Comparison of ENCODE assay signal across 25 cellular contexts in the genomic region with DNA sequence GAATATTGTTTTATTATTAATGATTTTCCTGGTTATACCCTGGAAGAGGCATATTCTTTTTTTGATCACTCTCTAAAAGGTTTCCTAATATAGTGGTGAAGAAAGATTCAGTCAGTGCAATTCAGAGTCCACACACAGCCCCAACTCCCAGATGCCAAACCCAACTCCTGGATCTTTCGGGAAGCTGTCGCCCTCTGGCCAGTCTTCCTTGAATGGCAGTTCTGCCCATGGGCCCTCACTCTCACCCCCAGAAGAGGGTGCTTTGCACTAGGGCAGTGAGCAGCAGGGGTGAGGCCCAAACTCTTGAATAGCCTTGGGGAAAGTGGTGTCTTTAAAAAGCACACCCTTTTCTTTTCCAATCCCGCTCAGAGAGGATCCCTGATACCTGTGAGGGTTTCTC. TPM values are rescaled to one million over a fixed set of nuclear protein-coding genes. Genes with fewer than 3 reads are reported as not detected.
A peak's percentile ranks its signal among the peaks of the same experiment; 100 is the strongest.
DNase-seq lines count a peak whose midpoint lies in the region; ATAC-seq and TF ChIP-seq lines count a peak whose summit lies in the region.
"Had no signal": no experiment of that assay in that cellular context is flagged by ENCODE, and none has a peak within 500 bp of the region (broad histone marks: within the 10 kb centered on the region; RNA-seq: fewer than 3 reads in every experiment).

No MANE protein-coding gene starts in this region.

- no peak overlapping the region for H3K27ac Mint-ChIP-seq in MCF 10A (ENCODE audit: low read depth, unreplicated experiment)
- H3K27ac Mint-ChIP-seq: CD4-positive, CD25-positive, alpha-beta regulatory T cell; stimulated activated effector memory CD8-positive, alpha-beta T cell treated with anti-CD3 and anti-CD28 coated beads, Interleukin-12 subunit alpha, Interleukin-12 subunit beta, amount 100 ng/mL, for 72 hours had no signal

- H3K4me2 ChIP-seq in mammary epithelial cell (ENCODE audit: insufficient read depth, low read depth, low read length), result no peak overlapping the region
- H3K4me2 ChIP-seq in PC-9, result no peak overlapping the region

- intact Hi-C loops in MCF 10A (cut with micrococcal nuclease), result no loop called here
- intact Hi-C loops in mammary epithelial cell (cut with micrococcal nuclease), result loop anchor here (5.0 kb wide), 1 partner anchor 39 kb away; no protein-coding TSS in a partner anchor
- intact Hi-C loops in PC-9 (cut with micrococcal nuclease; ENCODE audit: unreplicated experiment), result no loop called here
- intact Hi-C loops in esophagus squamous epithelium (cut with DNase I), result no loop called here
- intact Hi-C loops in sciatic nerve (cut with DNase I), result no loop called here

- in situ Hi-C loops in mammary epithelial cell (cut with MboI; ENCODE audit: low sequenced_read_pairs in 2 of 2), result no loop called here

- no peak overlapping the region for H3K4me3 ChIP-seq in mammary epithelial cell (replicated peaks in 1 of 3; ENCODE audit: insufficient read depth in 1 of 3, low read depth in 2 of 3, low read length in 3 of 3)
- no peak overlapping the region for H3K4me3 ChIP-seq in PC-9
- no peak overlapping the region for H3K4me3 ChIP-seq in esophagus squamous epithelium
- H3K4me3 ChIP-seq: GM23248, left ventricle myocardium inferior, right atrium auricular region, tibial artery had no signal

- H3K36me3 Mint-ChIP-seq in MCF 10A (ENCODE audit: insufficient read depth, unreplicated experiment), result no peaks in the 10 kb centered on the region
- H3K36me3 Mint-ChIP-seq: CD4-positive, CD25-positive, alpha-beta regulatory T cell; stimulated activated effector memory CD8-positive, alpha-beta T cell treated with anti-CD3 and anti-CD28 coated beads, Interleukin-12 subunit alpha, Interleukin-12 subunit beta, amount 100 ng/mL, for 72 hours had no signal

- H3K79me2 ChIP-seq in mammary epithelial cell (ENCODE audit: insufficient read depth, low read length) (no peaks in the 10 kb centered on the region), PC-9 (ENCODE audit: low read depth) (no peaks in the 10 kb centered on the region)

- no peaks in the 10 kb centered on the region for H3K27me3 ChIP-seq in mammary epithelial cell (ENCODE audit: insufficient read depth, low read length)
- H3K27me3 ChIP-seq in PC-9 (ENCODE audit: insufficient read depth, low read depth), result no peaks in the 10 kb centered on the region
- no peaks in the 10 kb centered on the region for H3K27me3 ChIP-seq in esophagus squamous epithelium
- H3K27me3 ChIP-seq: right atrium auricular region had no signal

- H4K20me1 ChIP-seq in mammary epithelial cell (ENCODE audit: insufficient read depth, low read length) (no peaks in the 10 kb centered on the region), PC-9 (ENCODE audit: insufficient read depth) (no peaks in the 10 kb centered on the region)

- no peak for TF ChIP-seq POLR2A in esophagus squamous epithelium (IDR thresholded peaks at IDR 0.05)

- dilution Hi-C loops in mammary epithelial cell (cut with HindIII; ENCODE audit: low sequenced_read_pairs), result no loop called here

- CTCF ChIA-PET in MCF 10A (lab: Yijun Ruan, JAX), result no interaction called here
- CTCF ChIA-PET in mammary epithelial cell (lab: Charles Lee; ENCODE audit: low non-redundant PET), result no interaction called here
- CTCF ChIA-PET in PC-9 (lab: Charles Lee), result no interaction called here

- no peaks in the 10 kb centered on the region; the same call in 1 of the 2 replicates for H3K9me2 ChIP-seq in PC-9 (ENCODE audit: insufficient read depth)

- H3K4me3 Mint-ChIP-seq in MCF 10A (ENCODE audit: unreplicated experiment), result no peak overlapping the region
- H3K4me3 Mint-ChIP-seq: CD4-positive, CD25-positive, alpha-beta regulatory T cell; central memory CD8-positive, alpha-beta T cell; stimulated activated effector memory CD8-positive, alpha-beta T cell treated with anti-CD3 and anti-CD28 coated beads, Interleukin-12 subunit alpha, Interleukin-12 subunit beta, amount 100 ng/mL, for 72 hours had no signal

- no TSS peak for BruUV-seq in MCF 10A (replicated peaks; lab: Mats Ljungman, UMichigan)
- no TSS peak for BruUV-seq in mammary epithelial cell (replicated peaks; lab: Mats Ljungman, UMichigan)
- no TSS peak for BruUV-seq in PC-9 (replicated peaks; lab: Mats Ljungman, UMichigan)

- 79% methylated on average over 3 of the region's 3 CpGs for WGBS in mammary epithelial cell (ENCODE audit: low coverage, missing lambda C conversion rate)
- WGBS in esophagus squamous epithelium, 2 donors, result 50 to 72% methylated on average over 2 to 3 of the region's 3 CpGs

- H3K27me3 Mint-ChIP-seq in MCF 10A (ENCODE audit: insufficient read depth, unreplicated experiment), result peaks cover 55% of the 10 kb centered on the region

- H3K9me3 Mint-ChIP-seq in MCF 10A (ENCODE audit: unreplicated experiment), result no peaks in the 10 kb centered on the region
- H3K9me3 Mint-ChIP-seq: central memory CD8-positive, alpha-beta T cell; stimulated activated effector memory CD8-positive, alpha-beta T cell treated with anti-CD3 and anti-CD28 coated beads, Interleukin-12 subunit alpha, Interleukin-12 subunit beta, amount 100 ng/mL, for 72 hours had no signal

- H2AFZ ChIP-seq in mammary epithelial cell (ENCODE audit: low read depth, low read length) (no peak overlapping the region), PC-9 (no peak overlapping the region)
- H2AFZ ChIP-seq: GM23248 had no signal

- DNase-seq in MCF 10A (ENCODE audit: unreplicated experiment), result peak; percentile 27
- DNase-seq in mammary epithelial cell, result no peak
- DNase-seq in PC-9, result peak in 1 of 2 experiments; percentile 16
- no peak for DNase-seq in esophagus squamous epithelium (lab: John Stamatoyannopoulos, UW)
- no peak for DNase-seq in sciatic nerve (ENCODE audit: low spot score)
- DNase-seq in HPDE6-E6E7 (ENCODE audit: extremely low spot score), result no peak
- DNase-seq: activated CD4-positive, alpha-beta T cell treated with anti-CD3 and anti-CD28 coated beads, Interleukin-2, amount 50 U/mL, for 1 hour; activated CD8-positive, alpha-beta memory T cell treated with anti-CD3 and anti-CD28 coated beads, Interleukin-2, amount 50 U/mL, for 48 hours; amniotic stem cell; CD4-positive, CD25-positive, alpha-beta regulatory T cell; DMS79 treated with DMSO at 0.1 percent for 48 hours; GM23248; Kasumi-1; left ventricle myocardium inferior; NCI-H1105 treated with DMSO at 0.1 percent for 48 hours; occipital lobe; stimulated activated CD4-positive, alpha-beta T cell treated with anti-CD3 and anti-CD28 coated beads, Interleukin-15, amount 100 ng/mL, for 24 hours; tibial artery had no signal

- H3K27ac ChIP-seq in mammary epithelial cell (ENCODE audit: insufficient read depth, low read depth, low read length), result no peak overlapping the region
- no peak overlapping the region for H3K27ac ChIP-seq in PC-9
- peak overlapping the region in 3 of 4 donors; percentile 44 to 73 (median 55) for H3K27ac ChIP-seq in esophagus squamous epithelium
- H3K27ac ChIP-seq: GM23248, left ventricle myocardium inferior, right atrium auricular region, tibial artery had no signal

- H3K4me1 Mint-ChIP-seq in MCF 10A (ENCODE audit: insufficient read depth, unreplicated experiment), result peaks cover 6% of the 10 kb centered on the region
- H3K4me1 Mint-ChIP-seq: CD4-positive, CD25-positive, alpha-beta regulatory T cell; central memory CD8-positive, alpha-beta T cell; stimulated activated effector memory CD8-positive, alpha-beta T cell treated with anti-CD3 and anti-CD28 coated beads, Interleukin-12 subunit alpha, Interleukin-12 subunit beta, amount 100 ng/mL, for 72 hours had no signal

- H3K4me1 ChIP-seq in mammary epithelial cell (ENCODE audit: insufficient read depth, low read length) (peaks cover 8% of the 10 kb centered on the region), PC-9 (replicated peaks; ENCODE audit: insufficient read depth) (no peaks in the 10 kb centered on the region), esophagus squamous epithelium (peaks cover 12 to 55% (median 23%) of the 10 kb centered on the region in 3 donors)
- H3K4me1 ChIP-seq: left ventricle myocardium inferior, right atrium auricular region, tibial artery had no signal

- H3K9me3 ChIP-seq in mammary epithelial cell (replicated peaks; ENCODE audit: insufficient read depth, low read length), result no peaks in the 10 kb centered on the region
- H3K9me3 ChIP-seq in PC-9 (ENCODE audit: insufficient read depth, low read depth), result no peaks in the 10 kb centered on the region
- no peaks in the 10 kb centered on the region for H3K9me3 ChIP-seq in esophagus squamous epithelium

- no peaks in the 10 kb centered on the region for H3F3A ChIP-seq in PC-9 (ENCODE audit: insufficient read depth, low read depth)

- peak; percentile 49 for ATAC-seq in sciatic nerve
- no peak for ATAC-seq in HG03039 (IDR thresholded peaks at IDR 0.05; ENCODE audit: unreplicated experiment)
- no peak for ATAC-seq in GM19351 (IDR thresholded peaks at IDR 0.05; ENCODE audit: unreplicated experiment)
- ATAC-seq: Panc1; SK-N-SH treated with all-trans-retinoic acid at 6 μM for 48 hours; stimulated activated effector memory CD8-positive, alpha-beta T cell treated with anti-CD3 and anti-CD28 coated beads, Interleukin-12 subunit alpha, Interleukin-12 subunit beta, amount 100 ng/mL, for 72 hours had no signal

- TF ChIP-seq CTCF in MCF 10A (IDR thresholded peaks at IDR 0.05; ENCODE audit: unreplicated experiment), result no peak
- peak in 1 of 2 donors; percentile 50 for TF ChIP-seq CTCF in mammary epithelial cell (conservative IDR thresholded peaks at IDR 0.05 in 1 of 2, IDR thresholded peaks at IDR 0.05 in 1 of 2; ENCODE audit: extremely low read depth in 1 of 2, insufficient read depth in 1 of 2, low read depth in 1 of 2, low read length in 2 of 2)
- TF ChIP-seq CTCF in PC-9 (conservative IDR thresholded peaks at IDR 0.05), result peak; percentile 26; the same call in 1 of the 2 replicates
- peak in 1 of 6 experiments; percentile 30 for TF ChIP-seq CTCF in esophagus squamous epithelium (IDR thresholded peaks at IDR 0.05)

- no peak overlapping the region for H3K9ac ChIP-seq in mammary epithelial cell (ENCODE audit: insufficient read depth, low read length)
- H3K9ac ChIP-seq: GM23248 had no signal

- POLR2A ChIA-PET in MCF 10A (lab: Yijun Ruan, JAX) (no interaction called here), PC-9 (lab: Charles Lee; ENCODE audit: unreplicated experiment) (interaction anchor here (0.5 kb wide), 1 partner anchor 17 kb away, joined by 3 read pairs; no protein-coding TSS in a partner anchor)

- H3K36me3 ChIP-seq in mammary epithelial cell (ENCODE audit: insufficient read depth, low read length) (no peaks in the 10 kb centered on the region), PC-9 (ENCODE audit: low read depth) (no peaks in the 10 kb centered on the region), esophagus squamous epithelium (no peaks in the 10 kb centered on the region)
- H3K36me3 ChIP-seq: left ventricle myocardium inferior, right atrium auricular region, tibial artery had no signal

RNA-seq across cellular contexts. Expression of a gene that starts 11.0 kb away (rescaled TPM):
- total RNA-seq in MCF 10A (2022), result not detected in 2 replicates
- not detected for total RNA-seq in mammary epithelial cell
- 0.23 TPM for polyA plus RNA-seq in mammary epithelial cell
- polyA minus RNA-seq in mammary epithelial cell, result not detected
- total RNA-seq in PC-9 (2021), result not detected in 2 replicates
- 10 to 100 TPM in 1 of 4 donors, 1 to 10 TPM in 2, under 1 TPM in 1; 0.61 to 12.8 (median 4.6) TPM for total RNA-seq in esophagus squamous epithelium
- total RNA-seq in sciatic nerve, result 0.67 TPM
- total RNA-seq: CD4-positive, CD25-positive, alpha-beta regulatory T cell; GM23248; occipital lobe; right atrium auricular region had no signal
- polyA plus RNA-seq: CD4-positive, CD25-positive, alpha-beta regulatory T cell; GM23248 had no signal

RNA-seq across cellular contexts. Expression of a gene that starts 15.4 kb away (rescaled TPM):
- total RNA-seq in MCF 10A (2022) (not detected in 2 replicates), mammary epithelial cell (not detected), PC-9 (2021) (not detected in 2 replicates), esophagus squamous epithelium (under 1 TPM in 1 of 4 donors, not detected in 3; 0.18 TPM), sciatic nerve (not detected)
- not detected for polyA plus RNA-seq in mammary epithelial cell
- not detected for polyA minus RNA-seq in mammary epithelial cell
- total RNA-seq: CD4-positive, CD25-positive, alpha-beta regulatory T cell; GM23248; left ventricle myocardium inferior; occipital lobe; right atrium auricular region had no signal
- polyA plus RNA-seq: CD4-positive, CD25-positive, alpha-beta regulatory T cell; GM23248 had no signal

RNA-seq across cellular contexts. Expression of a gene that starts 24.7 kb away (rescaled TPM):
- total RNA-seq in MCF 10A (2022) (not detected in 2 replicates), mammary epithelial cell (not detected), PC-9 (2021) (not detected in 2 replicates), esophagus squamous epithelium (not detected), sciatic nerve (0.18 TPM)
- not detected for polyA plus RNA-seq in mammary epithelial cell
- not detected for polyA minus RNA-seq in mammary epithelial cell
- total RNA-seq: CD4-positive, CD25-positive, alpha-beta regulatory T cell; GM23248; left ventricle myocardium inferior; occipital lobe; right atrium auricular region had no signal
- polyA plus RNA-seq: CD4-positive, CD25-positive, alpha-beta regulatory T cell; GM23248 had no signal

RNA-seq across cellular contexts. Expression of a gene that starts 31.8 kb away (rescaled TPM):
- not detected in 2 replicates for total RNA-seq in MCF 10A (2022)
- total RNA-seq in mammary epithelial cell, result not detected
- polyA plus RNA-seq in mammary epithelial cell, result not detected
- polyA minus RNA-seq in mammary epithelial cell, result not detected
- total RNA-seq in PC-9 (2021), result not detected in 2 replicates
- total RNA-seq in esophagus squamous epithelium, result not detected
- not detected for total RNA-seq in sciatic nerve
- total RNA-seq: CD4-positive, CD25-positive, alpha-beta regulatory T cell; GM23248; left ventricle myocardium inferior; occipital lobe; right atrium auricular region had no signal
- polyA plus RNA-seq: CD4-positive, CD25-positive, alpha-beta regulatory T cell; GM23248 had no signal

RNA-seq across cellular contexts. Expression of a gene that starts 33.5 kb away (rescaled TPM):
- not detected in 2 replicates for total RNA-seq in MCF 10A (2022)
- not detected for total RNA-seq in mammary epithelial cell
- polyA plus RNA-seq in mammary epithelial cell, result not detected
- not detected for polyA minus RNA-seq in mammary epithelial cell
- not detected in 2 replicates for total RNA-seq in PC-9 (2021)
- total RNA-seq in esophagus squamous epithelium, result under 1 TPM in 1 of 4 donors, not detected in 3; 0.38 TPM
- not detected for total RNA-seq in sciatic nerve
- total RNA-seq: CD4-positive, CD25-positive, alpha-beta regulatory T cell; GM23248; left ventricle myocardium inferior; occipital lobe; right atrium auricular region had no signal
- polyA plus RNA-seq: CD4-positive, CD25-positive, alpha-beta regulatory T cell; GM23248 had no signal

Comparison
In these comparisons a context has a peak if more than half of its experiments do, and no peak if none do; other contexts are left out.
1. H3K27ac ChIP-seq: peak in esophagus squamous epithelium (3 of 4); none in mammary epithelial cell (single experiment) and PC-9 (single experiment).